ENCODE assay signal across 8 cellular contexts in the genomic region with DNA sequence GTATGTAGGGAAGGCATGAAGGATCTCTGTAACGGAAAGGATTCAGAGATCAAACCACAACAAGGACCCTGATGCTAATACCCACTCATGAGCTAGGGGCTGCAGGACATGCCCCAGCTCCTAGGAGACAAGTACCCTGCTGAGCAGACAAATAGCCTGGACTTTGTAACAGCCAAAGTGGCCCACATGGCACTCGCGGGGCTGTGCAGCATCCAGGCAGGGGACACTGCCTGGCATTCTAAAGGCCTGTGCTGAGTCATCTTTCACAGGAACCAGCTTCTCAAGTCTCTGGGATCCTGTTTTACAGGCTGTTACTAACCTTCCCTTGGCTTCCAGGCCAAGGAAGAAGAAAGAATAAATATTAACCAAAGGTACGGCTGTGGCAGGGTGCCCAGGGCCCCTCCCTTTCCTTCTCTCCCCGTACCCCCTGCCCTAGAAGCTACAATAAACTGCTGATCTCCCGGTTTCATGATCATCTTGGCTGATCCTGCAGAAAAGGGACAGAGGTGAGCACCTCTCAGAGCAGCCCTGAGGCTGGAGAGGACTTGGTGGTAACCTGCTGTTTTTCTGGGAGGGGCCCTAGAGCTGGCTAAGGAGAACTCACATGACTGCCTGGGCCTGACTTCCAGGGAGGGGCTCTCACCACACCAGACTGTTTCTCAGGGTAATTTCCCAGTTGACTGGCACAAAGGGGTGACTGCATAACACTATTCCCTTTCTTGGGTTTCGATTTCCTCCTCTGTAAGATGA. TPM values are rescaled to one million over a fixed set of nuclear protein-coding genes. Genes with fewer than 3 reads are reported as not detected.
DNase-seq lines count a peak whose midpoint lies in the region; ATAC-seq lines count a peak whose summit lies in the region.
"Had no signal": no experiment of that assay in that cellular context is flagged by ENCODE, and none has a peak within 500 bp of the region (broad histone marks: within the 10 kb centered on the region; RNA-seq: fewer than 3 reads in every experiment).

No MANE protein-coding gene starts in this region.

- no peaks in the 10 kb centered on the region for H3K27me3 ChIP-seq in GM23248 (replicated peaks; ENCODE audit: insufficient read depth)
- H3K27me3 ChIP-seq: SJCRH30 had no signal

- H2AFZ ChIP-seq in GM23248, result peak overlapping the region; percentile 80

- in situ Hi-C loops in GM23248 (cut with MboI), result no loop called here

- WGBS in GM23248 (ENCODE audit: low coverage in 1 of 2, low lambda C conversion rate in 2 of 2, missing lambda C conversion rate in 2 of 2), 2 experiments, result 53 to 57% methylated on average over 7 of the region's 7 CpGs

- H3K79me2 ChIP-seq in GM23248 (ENCODE audit: insufficient read depth), result no peaks in the 10 kb centered on the region

- peak overlapping the region; percentile 49 for H3K4me2 ChIP-seq in GM23248 (ENCODE audit: unreplicated experiment)

- no peaks in the 10 kb centered on the region for H3F3A ChIP-seq in GM23248 (ENCODE audit: insufficient read depth)

- 0 out of 2 replicates have a peak overlapping the region, but pooled peaks have one; percentile 28 for H3K9ac ChIP-seq in GM23248

- DNase-seq in GM23248 (peak; percentile 68), NOMO-1 (lab: John Stamatoyannopoulos, UW; ENCODE audit: unreplicated experiment in 2 of 2) (peak; percentile 42 to 48), dermis blood vessel endothelial cell (peak; percentile 70), midbrain (lab: John Stamatoyannopoulos, UW) (peak; percentile 25), SKM-1 treated with dmso at 0.1 percent for 144 hours (lab: John Stamatoyannopoulos, UW; ENCODE audit: unreplicated experiment) (no peak)

- H3K4me1 ChIP-seq in GM23248 (ENCODE audit: insufficient read depth), result peaks cover 8% of the 10 kb centered on the region
- H3K4me1 ChIP-seq: SJCRH30 had no signal

- H4K20me1 ChIP-seq in GM23248 (ENCODE audit: insufficient read depth), result no peaks in the 10 kb centered on the region

- H3K4me3 ChIP-seq in GM23248, result no peak overlapping the region
- H3K4me3 ChIP-seq: SJCRH30 had no signal

- ATAC-seq in HG03159 (IDR thresholded peaks at IDR 0.05; ENCODE audit: unreplicated experiment), result no peak
- no peak for ATAC-seq in HG03108 (IDR thresholded peaks at IDR 0.05; ENCODE audit: unreplicated experiment)

- H3K36me3 ChIP-seq in GM23248 (ENCODE audit: low read depth), result no peaks in the 10 kb centered on the region
- H3K36me3 ChIP-seq: SJCRH30 had no signal

- no peaks in the 10 kb centered on the region for H3K9me2 ChIP-seq in GM23248 (ENCODE audit: insufficient read depth)

- H3K27ac ChIP-seq in GM23248, result no peak overlapping the region; the same call in 1 of the 2 replicates
- H3K27ac ChIP-seq: SJCRH30 had no signal

- H3K9me3 ChIP-seq in GM23248 (ENCODE audit: low read depth), result no peaks in the 10 kb centered on the region
- H3K9me3 ChIP-seq: SJCRH30 had no signal

RNA-seq across cellular contexts. Expression of gene RPEL1, which starts 4.2 kb away (rescaled TPM):
- not detected in 2 replicates for total RNA-seq in GM23248 (2014; rRNA removed; shearing (Covaris generic))
- polyA plus RNA-seq in GM23248 (2016; fragmentation: Nextera tagmentation; extraction: Ambion mirVana), result 0.09 TPM in 1 of 2 replicates, not detected in the other
- total RNA-seq in dermis blood vessel endothelial cell, result 0.09 and 0.17 TPM in 2 replicates
- total RNA-seq: SJCRH30 had no signal

RNA-seq across cellular contexts. Expression of gene INA, which starts 35.5 kb away (rescaled TPM):
- total RNA-seq in GM23248 (2014; rRNA removed; shearing (Covaris generic)), result not detected in 2 replicates
- 0.18 and 0.20 TPM in 2 replicates for polyA plus RNA-seq in GM23248 (2016; fragmentation: Nextera tagmentation; extraction: Ambion mirVana)
- 0.14 TPM in 1 of 2 replicates, not detected in the other for total RNA-seq in dermis blood vessel endothelial cell
- total RNA-seq: SJCRH30 had no signal

RNA-seq across cellular contexts. Expression of gene NT5C2, which starts 48.4 kb away (rescaled TPM):
- total RNA-seq in GM23248 (2014; rRNA removed; shearing (Covaris generic)), result 69.0 and 99.7 TPM in 2 replicates
- 52.6 and 58.2 TPM in 2 replicates for polyA plus RNA-seq in GM23248 (2016; fragmentation: Nextera tagmentation; extraction: Ambion mirVana)
- 80.2 and 83.2 TPM in 2 replicates for total RNA-seq in dermis blood vessel endothelial cell
